ENCODE assay signal across 12 cellular contexts in genomic region chr12:57498143-57498524, GRCh38. TPM values are rescaled to one million over a fixed set of nuclear protein-coding genes. Genes with fewer than 3 reads are reported as not detected.
DNase-seq lines count a peak whose midpoint lies in the region; ATAC-seq and TF ChIP-seq lines count a peak whose summit lies in the region.
"Had no signal": no experiment of that assay in that cellular context is flagged by ENCODE, and none has a peak within 500 bp of the region (broad histone marks: within the 10 kb centered on the region; RNA-seq: fewer than 3 reads in every experiment).

No MANE protein-coding gene starts in this region.

- TF ChIP-seq CTCF in HCT116 (IDR thresholded peaks at IDR 0.05 in 2 of 3, conservative IDR thresholded peaks at IDR 0.05 in 1 of 3; ENCODE audit: borderline replicate concordance in 1 of 3, insufficient read depth in 1 of 3, low read depth in 2 of 3, low read length in 2 of 3), result no peak
- no peak for TF ChIP-seq CTCF in glutamatergic neuron (IDR thresholded peaks at IDR 0.05; ENCODE audit: partially characterized antibody, unreplicated experiment)

- no peak overlapping the region for H3K9ac ChIP-seq in HCT116 (ENCODE audit: low read length)

- DNase-seq in HCT116 (ENCODE audit: low read depth, low spot score), result no peak
- DNase-seq in glutamatergic neuron, result no peak
- DNase-seq in left lobe of liver (ENCODE audit: low spot score), result no peak
- DNase-seq: activated CD4-positive, CD25-positive, alpha-beta regulatory T cell treated with anti-CD3 and anti-CD28 coated beads, Interleukin-2, amount 50 U/mL, for 72 hours; activated T-cell treated with anti-CD3 and anti-CD28 coated beads, Interleukin-2, amount 50 U/mL, for 1 hour; anterior cingulate cortex; gastrocnemius medialis; naive thymus-derived CD4-positive, alpha-beta T cell; retina had no signal

- POLR2A ChIA-PET in HCT116 (lab: Charles Lee), result no interaction called here

- no peak overlapping the region for H3K4me3 ChIP-seq in HCT116 (replicated peaks in 1 of 2; ENCODE audit: low read depth in 1 of 2, low read length in 2 of 2)
- H3K4me3 ChIP-seq: gastrocnemius medialis, suprapubic skin had no signal

- no peaks in the 10 kb centered on the region for H4K20me1 ChIP-seq in HCT116 (ENCODE audit: insufficient read depth)

- H3K4me1 Mint-ChIP-seq in glutamatergic neuron (ENCODE audit: low read depth, unreplicated experiment), result peaks cover 16% of the 10 kb centered on the region

- no peak overlapping the region for H3K27ac ChIP-seq in HCT116 (ENCODE audit: low read depth, low read length)
- H3K27ac ChIP-seq: gastrocnemius medialis, suprapubic skin had no signal

- CTCF ChIA-PET in HCT116 (lab: Charles Lee), result no interaction called here

- RAD21 ChIA-PET in HCT116 (lab: Charles Lee; ENCODE audit: low non-redundant PET in 1 of 2, low total read pairs in 2 of 2, uncharacterized antibody in 2 of 2, unreplicated experiment in 2 of 2), result no interaction called here

- peaks cover 11% of the 10 kb centered on the region for H3K9me3 Mint-ChIP-seq in glutamatergic neuron (ENCODE audit: unreplicated experiment)

- H3K36me3 Mint-ChIP-seq in glutamatergic neuron (ENCODE audit: unreplicated experiment), result peaks cover 19% of the 10 kb centered on the region

- no peak for TF ChIP-seq POLR2A in HCT116 (IDR thresholded peaks at IDR 0.05; ENCODE audit: borderline replicate concordance, extremely low read depth, insufficient read depth, insufficient read length)

- no peaks in the 10 kb centered on the region for H3K79me2 ChIP-seq in HCT116 (ENCODE audit: insufficient read depth, low read length)

- peaks cover 35 to 50% of the 10 kb centered on the region in 2 experiments for H3K36me3 ChIP-seq in HCT116 (ENCODE audit: control insufficient read depth in 1 of 2, insufficient read depth in 2 of 2, low read length in 2 of 2)

- no peaks in the 10 kb centered on the region for H3K9me2 ChIP-seq in HCT116 (ENCODE audit: insufficient read depth)

- no TSS peak for BruUV-seq in HCT116 (replicated peaks; lab: Mats Ljungman, UMichigan)

- H3K4me3 Mint-ChIP-seq in glutamatergic neuron (ENCODE audit: unreplicated experiment), result no peak overlapping the region
- H3K4me3 Mint-ChIP-seq: naive thymus-derived CD4-positive, alpha-beta T cell had no signal

- peak overlapping the region; percentile 84 for H3K27ac Mint-ChIP-seq in glutamatergic neuron (ENCODE audit: unreplicated experiment)

- no peak overlapping the region for H2AFZ ChIP-seq in HCT116 (ENCODE audit: low read depth, low read length, poor library complexity, severe bottlenecking)

- ATAC-seq in HCT116, result peak; percentile 49; the same call in 1 of the 2 replicates
- no peak for ATAC-seq in GM19463 (IDR thresholded peaks at IDR 0.05; ENCODE audit: unreplicated experiment)
- ATAC-seq in left lobe of liver, result no peak
- ATAC-seq: naive thymus-derived CD4-positive, alpha-beta T cell had no signal

- intact Hi-C loops in HCT116 (cut with micrococcal nuclease), result no loop called here

- H3K27me3 ChIP-seq in HCT116 (ENCODE audit: insufficient read depth, low read length), result no peaks in the 10 kb centered on the region
- H3K27me3 ChIP-seq: gastrocnemius medialis, suprapubic skin had no signal

- no peak for TF ChIP-seq RAD21 in HCT116 (IDR thresholded peaks at IDR 0.05; ENCODE audit: low read depth)

- H3K9me3 ChIP-seq in HCT116 (ENCODE audit: control insufficient read depth in 1 of 2, insufficient read depth in 1 of 2, low read depth in 1 of 2, low read length in 2 of 2), result no peaks in the 10 kb centered on the region
- H3K9me3 ChIP-seq: gastrocnemius medialis, suprapubic skin had no signal

- peaks cover 3% of the 10 kb centered on the region for H3K27me3 Mint-ChIP-seq in glutamatergic neuron (ENCODE audit: unreplicated experiment)
- H3K27me3 Mint-ChIP-seq: naive thymus-derived CD4-positive, alpha-beta T cell had no signal

- H3K4me1 ChIP-seq in HCT116 (ENCODE audit: control insufficient read depth in 1 of 2, insufficient read depth in 2 of 2, low read length in 2 of 2), result no peaks in the 10 kb centered on the region
- H3K4me1 ChIP-seq: gastrocnemius medialis, suprapubic skin had no signal

- H3K4me2 ChIP-seq in HCT116 (ENCODE audit: low read length), result no peak overlapping the region

TF ChIP-seq in HCT116, 20 proteins besides CTCF, POLR2A, EP300 and RAD21:
- TF ChIP-seq FOSL1 (IDR thresholded peaks at IDR 0.05; ENCODE audit: low read depth) (no peak), EZH2phosphoT487 (IDR thresholded peaks at IDR 0.05; ENCODE audit: borderline replicate concordance) (no peak), TCF7L2 (IDR thresholded peaks at IDR 0.05; ENCODE audit: borderline replicate concordance, extremely low read depth, insufficient read depth, insufficient read length) (no peak), ZFX (IDR thresholded peaks at IDR 0.05) (no peak)

RNA-seq across cellular contexts. Expression of gene MARS1, which starts 10.3 kb away (rescaled TPM):
- 344 TPM for total RNA-seq in HCT116 (2021; ENCODE audit: unreplicated experiment)
- 228 and 235 TPM in 2 replicates for polyA plus RNA-seq in HCT116 (2012)
- total RNA-seq in glutamatergic neuron (ENCODE audit: unreplicated experiment), result 870 TPM
- 71.1 TPM for total RNA-seq in left lobe of liver

RNA-seq across cellular contexts. Expression of gene ARHGAP9, which starts 18.5 kb away (rescaled TPM):
- total RNA-seq in HCT116 (2021; ENCODE audit: unreplicated experiment), result 0.84 TPM
- 0.46 and 0.62 TPM in 2 replicates for polyA plus RNA-seq in HCT116 (2012)
- 52.0 TPM for total RNA-seq in glutamatergic neuron (ENCODE audit: unreplicated experiment)
- total RNA-seq in left lobe of liver, result 4.3 TPM
- polyA plus RNA-seq: keratinocyte had no signal

RNA-seq across cellular contexts. Expression of gene DDIT3, which starts 22.2 kb away (rescaled TPM):
- 84.7 TPM for total RNA-seq in HCT116 (2021; ENCODE audit: unreplicated experiment)
- 61.6 and 155 TPM in 2 replicates for polyA plus RNA-seq in HCT116 (2012)
- total RNA-seq in glutamatergic neuron (ENCODE audit: unreplicated experiment), result 70.9 TPM
- total RNA-seq in left lobe of liver, result 13.9 TPM

RNA-seq across cellular contexts. Expression of gene MBD6, which starts 24.5 kb away (rescaled TPM):
- total RNA-seq in HCT116 (2021; ENCODE audit: unreplicated experiment), result 70.1 TPM
- polyA plus RNA-seq in HCT116 (2012), result 31.0 and 33.2 TPM in 2 replicates
- 108 TPM for total RNA-seq in glutamatergic neuron (ENCODE audit: unreplicated experiment)
- 59.6 TPM for total RNA-seq in left lobe of liver

RNA-seq across cellular contexts. Expression of gene GLI1, which starts 38.5 kb away (rescaled TPM):
- total RNA-seq in HCT116 (2021; ENCODE audit: unreplicated experiment) (6.4 TPM), glutamatergic neuron (ENCODE audit: unreplicated experiment) (2.3 TPM), left lobe of liver (0.20 TPM)
- polyA plus RNA-seq in HCT116 (2012), result 1.6 and 2.5 TPM in 2 replicates
- polyA plus RNA-seq: naive thymus-derived CD4-positive, alpha-beta T cell had no signal

Comparison
In these comparisons a context has a peak if more than half of its experiments do, and no peak if none do; other contexts are left out.
1. RNA of gene ARHGAP9, which starts 18.5 kb away (total RNA-seq): 52.0 TPM in glutamatergic neuron (single experiment); 4.3 TPM in left lobe of liver (single experiment) and 0.84 TPM in HCT116 (single experiment); every median in the first group is over 10 times any median in the second.